8 cellular contexts compared by ENCODE assay signal in genomic region chr14:32254952-32255679, GRCh38.
DNase-seq lines count a peak whose midpoint lies in the region; ATAC-seq and TF ChIP-seq lines count a peak whose summit lies in the region.

No MANE protein-coding gene starts in this region.

- H3K27ac ChIP-seq in 22Rv1 = no peak overlapping the region
- H3K27ac ChIP-seq in effector memory CD4-positive, alpha-beta T cell (ENCODE audit: insufficient read depth, low read length, poor library complexity, severe bottlenecking) = no peak overlapping the region

- H3K4me3 ChIP-seq in effector memory CD4-positive, alpha-beta T cell (ENCODE audit: insufficient read depth, low read depth, low read length, poor library complexity, severe bottlenecking) = no peak overlapping the region

- TF ChIP-seq CTCF in 22Rv1 (IDR thresholded peaks at IDR 0.05) (peak; percentile 80), GM12873 (IDR thresholded peaks at IDR 0.05; ENCODE audit: insufficient read depth, low read depth, low read length, missing control alignments) (peak; percentile 78)

- ATAC-seq in HG03095 (IDR thresholded peaks at IDR 0.05; ENCODE audit: unreplicated experiment) = peak; percentile 47

- H3K27me3 ChIP-seq in effector memory CD4-positive, alpha-beta T cell (replicated peaks; ENCODE audit: control insufficient read depth, insufficient read depth, low read length, poor library complexity, severe bottlenecking) = no peaks in the 10 kb centered on the region

- H3K9me3 ChIP-seq in effector memory CD4-positive, alpha-beta T cell (ENCODE audit: control insufficient read depth, low read length) = no peaks in the 10 kb centered on the region

- DNase-seq in NCI-H2227 (lab: John Stamatoyannopoulos, UW; ENCODE audit: unreplicated experiment) (peak; percentile 74), medulla oblongata (ENCODE audit: extremely low spot score) (peak; percentile 93)
- peak; percentile 50 for DNase-seq in activated CD4-positive, alpha-beta T cell treated with anti-CD3 and anti-CD28 coated beads, Interleukin-2, amount 50 U/mL, for 1 hour
- DNase-seq in effector memory CD4-positive, alpha-beta T cell = peak; percentile 6 to 16 (median 14)
- peak; percentile 23 for DNase-seq in stimulated activated CD8-positive, alpha-beta memory T cell treated with anti-CD3 and anti-CD28 coated beads, Interleukin-12 subunit alpha, Interleukin-12 subunit beta, amount 100 ng/mL, for 1 hour (ENCODE audit: low read depth)

- H3K4me1 ChIP-seq in effector memory CD4-positive, alpha-beta T cell (ENCODE audit: control insufficient read depth, insufficient read depth, low read length, poor library complexity, severe bottlenecking) = no peaks in the 10 kb centered on the region

- H3K36me3 ChIP-seq in effector memory CD4-positive, alpha-beta T cell (ENCODE audit: control insufficient read depth, insufficient read depth, low read length) = no peaks in the 10 kb centered on the region

Comparison
In these comparisons a context has a peak if more than half of its experiments do, and no peak if none do; other contexts are left out.
1. DNase-seq: peak in every context shown above with its lines; median percentile 93 in medulla oblongata; 74 in NCI-H2227; 50 in activated CD4-positive, alpha-beta T cell treated with anti-CD3 and anti-CD28 coated beads, Interleukin-2, amount 50 U/mL, for 1 hour; 23 in stimulated activated CD8-positive, alpha-beta memory T cell treated with anti-CD3 and anti-CD28 coated beads, Interleukin-12 subunit alpha, Interleukin-12 subunit beta, amount 100 ng/mL, for 1 hour; 14 in effector memory CD4-positive, alpha-beta T cell.